Comparison of ENCODE assay signal across 1 cellular context in genomic region chr6:24969343-24969860, GRCh38.
A peak's percentile ranks its signal among the peaks of the same experiment; 100 is the strongest.
TF ChIP-seq lines count a peak whose summit lies in the region.

No MANE protein-coding gene starts in this region.

TF ChIP-seq in A549, 52 proteins besides CTCF, POLR2A, EP300 and RAD21:
- TF ChIP-seq, protein P1, sequence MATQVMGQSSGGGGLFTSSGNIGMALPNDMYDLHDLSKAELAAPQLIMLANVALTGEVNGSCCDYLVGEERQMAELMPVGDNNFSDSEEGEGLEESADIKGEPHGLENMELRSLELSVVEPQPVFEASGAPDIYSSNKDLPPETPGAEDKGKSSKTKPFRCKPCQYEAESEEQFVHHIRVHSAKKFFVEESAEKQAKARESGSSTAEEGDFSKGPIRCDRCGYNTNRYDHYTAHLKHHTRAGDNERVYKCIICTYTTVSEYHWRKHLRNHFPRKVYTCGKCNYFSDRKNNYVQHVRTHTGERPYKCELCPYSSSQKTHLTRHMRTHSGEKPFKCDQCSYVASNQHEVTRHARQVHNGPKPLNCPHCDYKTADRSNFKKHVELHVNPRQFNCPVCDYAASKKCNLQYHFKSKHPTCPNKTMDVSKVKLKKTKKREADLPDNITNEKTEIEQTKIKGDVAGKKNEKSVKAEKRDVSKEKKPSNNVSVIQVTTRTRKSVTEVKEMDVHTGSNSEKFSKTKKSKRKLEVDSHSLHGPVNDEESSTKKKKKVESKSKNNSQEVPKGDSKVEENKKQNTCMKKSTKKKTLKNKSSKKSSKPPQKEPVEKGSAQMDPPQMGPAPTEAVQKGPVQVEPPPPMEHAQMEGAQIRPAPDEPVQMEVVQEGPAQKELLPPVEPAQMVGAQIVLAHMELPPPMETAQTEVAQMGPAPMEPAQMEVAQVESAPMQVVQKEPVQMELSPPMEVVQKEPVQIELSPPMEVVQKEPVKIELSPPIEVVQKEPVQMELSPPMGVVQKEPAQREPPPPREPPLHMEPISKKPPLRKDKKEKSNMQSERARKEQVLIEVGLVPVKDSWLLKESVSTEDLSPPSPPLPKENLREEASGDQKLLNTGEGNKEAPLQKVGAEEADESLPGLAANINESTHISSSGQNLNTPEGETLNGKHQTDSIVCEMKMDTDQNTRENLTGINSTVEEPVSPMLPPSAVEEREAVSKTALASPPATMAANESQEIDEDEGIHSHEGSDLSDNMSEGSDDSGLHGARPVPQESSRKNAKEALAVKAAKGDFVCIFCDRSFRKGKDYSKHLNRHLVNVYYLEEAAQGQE (IDR thresholded peaks at IDR 0.05), result no peak
- TF ChIP-seq MAFK (IDR thresholded peaks at IDR 0.05; ENCODE audit: partially characterized antibody), result peak; percentile 53
- TF ChIP-seq EHMT2 (IDR thresholded peaks at IDR 0.05; ENCODE audit: low read depth), result no peak
